Comparison of ENCODE assay signal across 32 cellular contexts in the genomic region with DNA sequence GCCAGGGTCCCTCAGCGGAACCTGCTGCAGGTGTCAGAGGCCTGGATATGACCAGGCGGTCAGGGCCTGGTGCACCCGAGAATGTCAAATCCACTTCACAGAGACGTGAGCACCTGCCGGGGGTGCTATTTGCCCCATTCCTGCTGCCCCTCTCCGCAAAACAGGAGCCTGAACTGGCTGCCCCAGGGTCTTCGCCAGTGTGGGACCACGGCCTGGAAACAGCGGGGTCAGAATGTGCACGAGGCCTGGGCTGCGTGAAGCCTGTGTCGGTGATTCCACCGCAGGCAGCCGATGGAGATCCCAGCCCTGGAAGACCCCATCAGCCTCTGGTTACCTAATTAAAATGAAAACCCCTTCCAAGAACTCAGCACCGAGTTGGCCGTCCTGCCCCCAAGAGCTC. TPM values are rescaled to one million over a fixed set of nuclear protein-coding genes. Genes with fewer than 3 reads are reported as not detected.
"Had no signal": no experiment of that assay in that cellular context is flagged by ENCODE, and none has a peak within 500 bp of the region (broad histone marks: within the 10 kb centered on the region; RNA-seq: fewer than 3 reads in every experiment).

No MANE protein-coding gene starts in this region.

- H3K4me1 ChIP-seq: ascending aorta, breast epithelium, esophagus muscularis mucosa, foreskin keratinocyte, gastrocnemius medialis had no signal

- H3K27ac ChIP-seq: ascending aorta, breast epithelium, cardiac muscle cell, coronary artery, esophagus muscularis mucosa, foreskin keratinocyte, gastrocnemius medialis had no signal

- ATAC-seq: activated naive CD4-positive, alpha-beta T cell treated with anti-CD3 and anti-CD28 coated beads, Interleukin-2, amount 50 U/mL, for 72 hours; activated T-cell treated with anti-CD3 and anti-CD28 coated beads, Interleukin-2, amount 50 U/mL, for 72 hours; effector memory CD8-positive, alpha-beta T cell; foreskin keratinocyte; gastrocnemius medialis; T-helper 17 cell had no signal

- H3K9me3 ChIP-seq: gastrocnemius medialis had no signal

- H3K9me3 Mint-ChIP-seq: activated CD4-positive, alpha-beta memory T cell treated with anti-CD3 and anti-CD28 coated beads, Interleukin-2, amount 10 ng/mL, durations not matched to agents 7 days and 5 days; activated naive CD8-positive, alpha-beta T cell treated with anti-CD3 and anti-CD28 coated beads, Interleukin-2, amount 10 ng/mL, durations not matched to agents 7 days and 5 days; central memory CD8-positive, alpha-beta T cell; T-helper 2 cell treated with Interferon-gamma antibody and Interleukin-4, amounts not matched to agents 5 μg/mL and 100 μg/mL, for 36 hours had no signal

- H3K36me3 Mint-ChIP-seq: activated naive CD4-positive, alpha-beta T cell treated with anti-CD3 and anti-CD28 coated beads, Interleukin-2, amount 10 ng/mL, durations not matched to agents 7 days and 5 days; activated naive CD4-positive, alpha-beta T cell treated with anti-CD3 and anti-CD28 coated beads, Interleukin-2, amount 50 U/mL, for 72 hours; activated naive CD8-positive, alpha-beta T cell treated with anti-CD3 and anti-CD28 coated beads, Interleukin-2, amount 10 ng/mL, durations not matched to agents 7 days and 5 days; brain had no signal

- H3K27me3 ChIP-seq: ascending aorta, cardiac muscle cell had no signal

- DNase-seq: activated CD4-positive, alpha-beta memory T cell treated with anti-CD3 and anti-CD28 coated beads, Interleukin-2, amount 10 ng/mL, durations not matched to agents 7 days and 5 days; activated CD4-positive, alpha-beta T cell treated with anti-CD3 and anti-CD28 coated beads for 1 hour; activated CD4-positive, alpha-beta T cell treated with anti-CD3 and anti-CD28 coated beads for 4 hours; activated CD4-positive, alpha-beta T cell treated with anti-CD3 and anti-CD28 coated beads, Interleukin-2, amount 10 ng/mL, durations not matched to agents 7 days and 5 days; activated CD4-positive, alpha-beta T cell treated with anti-CD3 and anti-CD28 coated beads, Interleukin-2, amount 50 U/mL, for 4 hours; activated CD8-positive, alpha-beta memory T cell treated with anti-CD3 and anti-CD28 coated beads, Interleukin-2, amount 50 U/mL, for 48 hours; activated gamma-delta T cell; activated naive CD4-positive, alpha-beta T cell; activated naive CD4-positive, alpha-beta T cell treated with anti-CD3 and anti-CD28 coated beads, Interleukin-2, amount 10 ng/mL, durations not matched to agents 7 days and 5 days; activated naive CD8-positive, alpha-beta T cell treated with anti-CD3 and anti-CD28 coated beads, Interleukin-2, amount 10 ng/mL, durations not matched to agents 7 days and 5 days; activated T-cell treated with anti-CD3 and anti-CD28 coated beads for 4 hours; activated T-cell treated with anti-CD3 and anti-CD28 coated beads, Interleukin-2, amount 50 U/mL, for 24 hours; activated T-cell treated with anti-CD3 and anti-CD28 coated beads, Interleukin-2, amount 50 U/mL, for 72 hours; dermis blood vessel endothelial cell; effector CD4-positive, alpha-beta T cell; effector memory CD8-positive, alpha-beta T cell; erythroblast; foreskin keratinocyte; gastrocnemius medialis; T-helper 1 cell; T-helper 17 cell; T1000 had no signal

- H3K4me3 ChIP-seq: ascending aorta, breast epithelium, cardiac muscle cell, coronary artery, esophagus muscularis mucosa, gastrocnemius medialis had no signal

- H3K27ac Mint-ChIP-seq: activated CD4-positive, alpha-beta memory T cell treated with anti-CD3 and anti-CD28 coated beads, Interleukin-2, amount 10 ng/mL, durations not matched to agents 7 days and 5 days; activated CD4-positive, alpha-beta T cell treated with anti-CD3 and anti-CD28 coated beads, Interleukin-2, amount 10 ng/mL, durations not matched to agents 7 days and 5 days; activated naive CD4-positive, alpha-beta T cell treated with anti-CD3 and anti-CD28 coated beads, Interleukin-2, amount 10 ng/mL, durations not matched to agents 7 days and 5 days; activated naive CD4-positive, alpha-beta T cell treated with anti-CD3 and anti-CD28 coated beads, Interleukin-2, amount 50 U/mL, for 72 hours; activated naive CD8-positive, alpha-beta T cell treated with anti-CD3 and anti-CD28 coated beads, Interleukin-2, amount 10 ng/mL, durations not matched to agents 7 days and 5 days; activated T-cell treated with anti-CD3 and anti-CD28 coated beads, Interleukin-2, amount 50 U/mL, for 24 hours; activated T-cell treated with anti-CD3 and anti-CD28 coated beads, Interleukin-2, amount 50 U/mL, for 72 hours; brain; effector memory CD8-positive, alpha-beta T cell; T-helper 17 cell; T-helper 2 cell treated with Interferon-gamma antibody and Interleukin-4, amounts not matched to agents 5 μg/mL and 100 μg/mL, for 36 hours had no signal

- H3K4me1 Mint-ChIP-seq: activated CD4-positive, alpha-beta memory T cell treated with anti-CD3 and anti-CD28 coated beads, Interleukin-2, amount 10 ng/mL, durations not matched to agents 7 days and 5 days; activated CD4-positive, alpha-beta T cell treated with anti-CD3 and anti-CD28 coated beads, Interleukin-2, amount 10 ng/mL, durations not matched to agents 7 days and 5 days; activated naive CD4-positive, alpha-beta T cell treated with anti-CD3 and anti-CD28 coated beads, Interleukin-2, amount 10 ng/mL, durations not matched to agents 7 days and 5 days; activated naive CD8-positive, alpha-beta T cell treated with anti-CD3 and anti-CD28 coated beads, Interleukin-2, amount 10 ng/mL, durations not matched to agents 7 days and 5 days; central memory CD8-positive, alpha-beta T cell had no signal

- H3K36me3 ChIP-seq: ascending aorta, breast epithelium, cardiac muscle cell, esophagus muscularis mucosa, gastrocnemius medialis had no signal

- H3K4me3 Mint-ChIP-seq: activated CD4-positive, alpha-beta memory T cell treated with anti-CD3 and anti-CD28 coated beads, Interleukin-2, amount 10 ng/mL, durations not matched to agents 7 days and 5 days; activated CD4-positive, alpha-beta T cell treated with anti-CD3 and anti-CD28 coated beads, Interleukin-2, amount 10 ng/mL, durations not matched to agents 7 days and 5 days; activated naive CD4-positive, alpha-beta T cell treated with anti-CD3 and anti-CD28 coated beads, Interleukin-2, amount 10 ng/mL, durations not matched to agents 7 days and 5 days; activated naive CD8-positive, alpha-beta T cell treated with anti-CD3 and anti-CD28 coated beads, Interleukin-2, amount 10 ng/mL, durations not matched to agents 7 days and 5 days; activated T-cell treated with anti-CD3 and anti-CD28 coated beads, Interleukin-2, amount 50 U/mL, for 24 hours; activated T-cell treated with anti-CD3 and anti-CD28 coated beads, Interleukin-2, amount 50 U/mL, for 72 hours; brain; central memory CD8-positive, alpha-beta T cell; effector memory CD8-positive, alpha-beta T cell; T-helper 17 cell; T-helper 2 cell treated with Interferon-gamma antibody and Interleukin-4, amounts not matched to agents 5 μg/mL and 100 μg/mL, for 36 hours had no signal

- H3K27me3 Mint-ChIP-seq: activated naive CD4-positive, alpha-beta T cell treated with anti-CD3 and anti-CD28 coated beads, Interleukin-2, amount 10 ng/mL, durations not matched to agents 7 days and 5 days had no signal

RNA-seq across cellular contexts. Expression of a gene that starts 45.1 kb away (rescaled TPM):
- total RNA-seq: activated CD4-positive, alpha-beta T cell treated with anti-CD3 and anti-CD28 coated beads, Interleukin-2, amount 10 ng/mL, durations not matched to agents 7 days and 5 days; activated naive CD8-positive, alpha-beta T cell treated with anti-CD3 and anti-CD28 coated beads, Interleukin-2, amount 10 ng/mL, durations not matched to agents 7 days and 5 days; ascending aorta; breast epithelium; cardiac muscle cell; cerebellum; dermis blood vessel endothelial cell; esophagus muscularis mucosa; foreskin keratinocyte; gastrocnemius medialis had no signal
- polyA plus RNA-seq: cardiac muscle cell, foreskin keratinocyte had no signal
